In the genomic region with DNA sequence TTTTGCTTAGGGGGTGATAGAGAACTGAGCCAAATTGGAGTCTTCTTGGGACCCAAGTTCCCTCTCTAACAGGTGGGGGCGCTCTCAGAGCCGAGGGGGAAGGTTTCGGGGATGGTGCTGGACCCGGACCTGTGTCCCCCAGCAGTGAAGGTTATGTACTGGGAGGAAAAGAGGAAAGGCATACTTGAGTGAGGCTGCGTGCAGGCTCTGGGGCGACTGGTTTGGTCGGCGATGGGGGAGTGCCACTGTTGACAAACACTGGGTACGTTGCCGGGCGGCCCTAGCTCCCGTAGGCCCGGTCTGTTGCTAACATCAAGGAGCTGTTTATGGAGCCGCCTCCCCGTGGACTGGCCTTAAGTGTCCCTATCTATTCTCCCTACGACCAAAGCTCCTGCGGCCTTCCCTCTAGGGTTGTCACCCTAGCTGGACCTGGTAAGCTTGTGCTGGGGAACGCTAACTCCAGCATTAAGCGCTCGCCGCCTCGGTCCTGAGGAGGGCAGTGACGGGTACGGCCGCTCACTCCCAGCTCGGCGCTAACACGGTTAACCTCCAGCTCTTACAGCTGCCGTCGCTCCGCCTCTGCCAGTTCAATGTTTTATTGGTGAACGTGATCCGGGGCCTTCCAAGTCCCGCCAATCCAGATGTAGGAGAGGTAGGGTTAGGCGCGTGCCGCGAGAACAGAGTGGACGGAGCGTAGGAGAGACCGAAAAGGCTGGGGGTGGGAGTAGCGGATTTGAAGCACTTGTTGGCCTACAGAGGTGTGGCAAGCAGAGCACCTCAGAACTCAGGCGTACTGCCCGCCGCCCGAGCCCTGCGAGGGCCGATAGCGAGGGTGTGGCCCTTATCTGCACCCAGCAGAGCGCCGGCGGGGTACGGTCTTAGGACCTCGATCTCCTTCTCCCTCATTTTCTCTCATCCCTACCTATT, we compare ENCODE assay signal across 8 cellular contexts. TPM values are rescaled to one million over a fixed set of nuclear protein-coding genes. Genes with fewer than 3 reads are reported as not detected.
DNase-seq lines count a peak whose midpoint lies in the region; ATAC-seq, FAIRE-seq and TF ChIP-seq lines count a peak whose summit lies in the region.

A gene (plus strand): TSS at position 685 of the 927 bp plus-strand sequence. CDS start 422 bp downstream, outside the sequence.

- H3K4me1 Mint-ChIP-seq in activated CD4-positive, alpha-beta T cell treated with anti-CD3 and anti-CD28 coated beads for 36 hours = peaks cover 44% of the 10 kb centered on the region

- peak within 1 kb of the TSS; percentile 99 for H3K4me2 ChIP-seq in BLaER1

- H3K27me3 ChIP-seq in BLaER1 = no peaks in the 10 kb centered on the region

- H3K27ac ChIP-seq in BLaER1 = peak within 1 kb of the TSS; percentile 59

- H3K9ac ChIP-seq in BLaER1 = peak within 1 kb of the TSS; percentile 79

- peak within 1 kb of the TSS; percentile 87 for H3K4me3 Mint-ChIP-seq in activated CD4-positive, alpha-beta T cell treated with anti-CD3 and anti-CD28 coated beads for 36 hours

- no peaks in the 10 kb centered on the region for H4K20me1 ChIP-seq in BLaER1

- CTCF ChIA-PET in activated CD4-positive, alpha-beta T cell treated with anti-CD3 and anti-CD28 coated beads for 36 hours (lab: Charles Lee) = interaction anchor here (0.5 to 3.9 kb wide), 42 partner anchors 8 to 407 kb away, joined by 3 to 30 read pairs (median 6); a partner anchor contains a TSS

- no peaks in the 10 kb centered on the region for H3K9me3 ChIP-seq in BLaER1

- H3K4me3 ChIP-seq in BLaER1 (peak within 1 kb of the TSS; percentile 75), choroid plexus epithelial cell (ENCODE audit: low read depth, low read length) (peak within 1 kb of the TSS; percentile 84)

- peak; percentile 99 for FAIRE-seq in GM19239 (lab: Jason Lieb, UNC)

- TF ChIP-seq CTCF in choroid plexus epithelial cell (conservative IDR thresholded peaks at IDR 0.05; ENCODE audit: low read depth, low read length) = peak; percentile 69

- peaks cover 28% of the 10 kb centered on the region for H3K4me1 ChIP-seq in BLaER1

- ATAC-seq in HG03457 (IDR thresholded peaks at IDR 0.05; ENCODE audit: unreplicated experiment) = peak; percentile 80
- ATAC-seq in activated CD4-positive, alpha-beta T cell treated with anti-CD3 and anti-CD28 coated beads for 36 hours = peak; percentile 97

- DNase-seq in GM19239 (ENCODE audit: insufficient read length, low spot score) (peak; percentile 79), NCI-H524 (lab: John Stamatoyannopoulos, UW) (peak; percentile 96), choroid plexus epithelial cell (ENCODE audit: low read depth) (peak; percentile 99), kidney tubule cell (ENCODE audit: low spot score) (peak; percentile 99)
- peak; percentile 96 for DNase-seq in activated CD4-positive, alpha-beta T cell treated with anti-CD3 and anti-CD28 coated beads for 36 hours
- DNase-seq in stimulated activated CD4-positive, alpha-beta T cell treated with anti-CD3 and anti-CD28 coated beads, Interleukin-1b, Interleukin-23, amount 100 ng/mL, for 24 hours (ENCODE audit: low read depth in 4 of 4, low spot score in 1 of 4) = peak; percentile 71 to 90 (median 82)

- POLR2A ChIA-PET in activated CD4-positive, alpha-beta T cell treated with anti-CD3 and anti-CD28 coated beads for 36 hours (lab: Charles Lee) = interaction anchor here (0.6 to 3.4 kb wide), 14 partner anchors 9 to 223 kb away, joined by 3 to 15 read pairs (median 4); a partner anchor contains a TSS

- no peaks in the 10 kb centered on the region for H3K27me3 Mint-ChIP-seq in activated CD4-positive, alpha-beta T cell treated with anti-CD3 and anti-CD28 coated beads for 36 hours

- peak within 1 kb of the TSS; percentile 90 for H3K27ac Mint-ChIP-seq in activated CD4-positive, alpha-beta T cell treated with anti-CD3 and anti-CD28 coated beads for 36 hours

- intact Hi-C loops in activated CD4-positive, alpha-beta T cell treated with anti-CD3 and anti-CD28 coated beads for 36 hours (cut with DNase I, micrococcal nuclease) = loop anchor here (1.0 to 5.0 kb wide), 6 partner anchors 11 to 61 kb away; a partner anchor contains a TSS

- no peaks in the 10 kb centered on the region for H3K9me3 Mint-ChIP-seq in activated CD4-positive, alpha-beta T cell treated with anti-CD3 and anti-CD28 coated beads for 36 hours (ENCODE audit: low read depth)

- peaks cover 62% of the 10 kb centered on the region for H3K36me3 ChIP-seq in BLaER1

- H3K36me3 Mint-ChIP-seq in activated CD4-positive, alpha-beta T cell treated with anti-CD3 and anti-CD28 coated beads for 36 hours (ENCODE audit: low read depth) = peaks cover 35% of the 10 kb centered on the region

RNA-seq across cellular contexts. Expression of the gene that starts here (rescaled TPM):
- 10 to 100 TPM; 21.5 to 28.8 TPM for total RNA-seq in activated CD4-positive, alpha-beta T cell treated with anti-CD3 and anti-CD28 coated beads for 36 hours

Comparison
In these comparisons a context has a peak if more than half of its experiments do, and no peak if none do; other contexts are left out.
1. Peak in every context shown above with its lines: DNase-seq, ATAC-seq, H3K4me3 ChIP-seq and H3K27ac ChIP-seq.